Comparison of ENCODE assay signal across 9 cellular contexts in the genomic region with DNA sequence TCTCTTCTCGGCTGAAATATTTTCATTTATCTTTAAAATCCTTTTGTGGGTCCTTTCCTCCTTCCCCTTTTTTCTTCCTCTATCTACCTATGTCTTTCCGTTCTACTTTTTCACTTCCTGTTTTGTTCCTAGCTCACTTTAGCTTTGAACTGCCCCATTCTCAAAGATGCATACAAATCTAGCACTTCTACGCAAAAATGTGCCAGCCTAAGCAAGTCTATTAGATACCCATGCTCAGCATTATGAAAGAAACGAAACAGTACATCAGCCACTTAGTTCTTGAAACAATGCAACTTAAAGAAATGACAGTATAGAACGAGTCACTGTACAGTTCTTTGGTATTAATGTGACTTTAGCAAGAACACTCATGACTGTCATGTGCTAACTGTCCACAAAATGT. TPM values are rescaled to one million over a fixed set of nuclear protein-coding genes. Genes with fewer than 3 reads are reported as not detected.
DNase-seq lines count a peak whose midpoint lies in the region; ATAC-seq, FAIRE-seq and TF ChIP-seq lines count a peak whose summit lies in the region.
"Had no signal": no experiment of that assay in that cellular context is flagged by ENCODE, and none has a peak within 500 bp of the region (broad histone marks: within the 10 kb centered on the region; RNA-seq: fewer than 3 reads in every experiment).

No MANE protein-coding gene starts in this region.

- no peaks in the 10 kb centered on the region for H3K36me3 ChIP-seq in H1 (ENCODE audit: control insufficient read depth in 2 of 4, insufficient read depth in 4 of 4, low read length in 3 of 4)
- H3K36me3 ChIP-seq: MG63 had no signal

- H3K4me3 ChIP-seq in H1 (ENCODE audit: extremely low read depth in 1 of 4, insufficient read depth in 2 of 4, low read depth in 3 of 4, low read length in 4 of 4) = no peak overlapping the region
- H3K4me3 ChIP-seq: MG63 had no signal

- H2BK20ac ChIP-seq in H1 (ENCODE audit: low read length) = no peak overlapping the region

- H3K27me3 ChIP-seq in H1 (replicated peaks in 1 of 4; ENCODE audit: control insufficient read depth in 3 of 4, extremely low read depth in 1 of 4, insufficient read depth in 3 of 4, low read length in 3 of 4) = no peaks in the 10 kb centered on the region; a peak in 1 of 7 replicates
- H3K27me3 ChIP-seq: MG63 had no signal

- TF ChIP-seq POLR2A in H1 (IDR thresholded peaks at IDR 0.05; ENCODE audit: control extremely low read depth in 1 of 2, low read depth in 2 of 2, low read length in 2 of 2) = no peak

- H3K4ac ChIP-seq in H1 (replicated peaks; ENCODE audit: insufficient read length, low read depth, low read length) = no peak overlapping the region

- POLR2A ChIA-PET in H1 (lab: Charles Lee; ENCODE audit: partially characterized antibody) = no interaction called here

- peak; percentile 21 for DNase-seq in GM13977 (ENCODE audit: low spot score)
- DNase-seq in H1 (ENCODE audit: low read depth in 1 of 2, low spot score in 2 of 2) = no peak
- no peak for DNase-seq in NCI-H774 (lab: John Stamatoyannopoulos, UW)
- DNase-seq in NCI-H1092 treated with DMSO at 0.1 percent for 48 hours (lab: John Stamatoyannopoulos, UW) = no peak
- DNase-seq in H4 (ENCODE audit: low spot score) = no peak
- no peak for DNase-seq in GF-D8 (lab: John Stamatoyannopoulos, UW)
- DNase-seq: MG63 had no signal

- no peak overlapping the region for H3K4me2 ChIP-seq in H1 (ENCODE audit: insufficient read depth in 1 of 2, low read depth in 2 of 2, low read length in 2 of 2)

- no peak overlapping the region for H3K27ac ChIP-seq in H1 (ENCODE audit: low read depth, low read length)

- H3K14ac ChIP-seq in H1 (ENCODE audit: insufficient read length) = no peak overlapping the region

- ATAC-seq in GM21526 (IDR thresholded peaks at IDR 0.05; ENCODE audit: low FRiP score, unreplicated experiment) (peak; percentile 64), HG03442 (IDR thresholded peaks at IDR 0.05; ENCODE audit: unreplicated experiment) (peak; percentile 44)

- no peak overlapping the region for H2BK12ac ChIP-seq in H1 (ENCODE audit: low read depth, low read length)

- no peak for TF ChIP-seq EP300 in H1 (IDR thresholded peaks at IDR 0.05; ENCODE audit: borderline replicate concordance in 1 of 2, low read depth in 2 of 2, low read length in 2 of 2)

- WGBS in H1 (ENCODE audit: extremely low coverage in 1 of 2, insufficient coverage in 1 of 2, insufficient read length in 1 of 2, insufficient replicate concordance in 2 of 2, low coverage in 1 of 2, low lambda C conversion rate in 2 of 2, missing lambda C conversion rate in 1 of 2), 2 experiments = 91% methylated on average over 5 of the region's 5 CpGs; no CpG with 5 or more reads in 1 of the 2 experiments

- no peak overlapping the region for H3K56ac ChIP-seq in H1 (replicated peaks; ENCODE audit: insufficient read length, low read depth, low read length)

- in situ Hi-C loops in GM13977 (cut with MboI; ENCODE audit: low pct_unique_long_range_greater_than_20kb, low sequenced_read_pairs, unreplicated experiment) = no loop called here

- H2AK5ac ChIP-seq in H1 (ENCODE audit: low read depth, low read length) = no peak overlapping the region

- CTCF ChIA-PET in H1 (lab: Charles Lee; ENCODE audit: partially characterized antibody) = no interaction called here

- H2BK15ac ChIP-seq in H1 (ENCODE audit: low read length) = no peak overlapping the region

- no peaks in the 10 kb centered on the region for H3K79me2 ChIP-seq in H1 (ENCODE audit: control insufficient read depth in 1 of 2, insufficient read depth in 2 of 2, low read length in 2 of 2)

- no peaks in the 10 kb centered on the region for H3K9me3 ChIP-seq in H1 (ENCODE audit: insufficient read depth in 2 of 2, low read depth in 1 of 2, low read length in 1 of 2)
- H3K9me3 ChIP-seq: MG63 had no signal

- H3K9ac ChIP-seq in H1 (replicated peaks in 1 of 4; ENCODE audit: extremely low read depth in 1 of 4, low read depth in 3 of 4, low read length in 3 of 4) = no peak overlapping the region

- TF ChIP-seq CTCF in GM13977 (IDR thresholded peaks at IDR 0.05; ENCODE audit: extremely low read depth, insufficient read depth, missing control alignments) (no peak), H1 (IDR thresholded peaks at IDR 0.05; ENCODE audit: control extremely low read depth in 1 of 3, insufficient read depth in 1 of 3, low read depth in 1 of 3, low read length in 3 of 3) (no peak)

- H4K91ac ChIP-seq in H1 (replicated peaks; ENCODE audit: insufficient read length, low read length) = no peak overlapping the region

- no peak for TF ChIP-seq RAD21 in H1 (IDR thresholded peaks at IDR 0.05 in 1 of 2, conservative IDR thresholded peaks at IDR 0.05 in 1 of 2; ENCODE audit: low read depth in 2 of 2, low read length in 2 of 2)

- H3K79me1 ChIP-seq in H1 (ENCODE audit: low read depth, low read length) = no peaks in the 10 kb centered on the region

- no peak overlapping the region for H3K23ac ChIP-seq in H1 (ENCODE audit: insufficient read length)

- no peak for FAIRE-seq in H1 (lab: Jason Lieb, UNC)

- 0 out of 2 replicates have a peak overlapping the region, but pooled peaks have one; percentile 31 for H2AFZ ChIP-seq in H1 (ENCODE audit: low read length)

- H4K20me1 ChIP-seq in H1 (replicated peaks in 1 of 2; ENCODE audit: control insufficient read depth in 1 of 2, insufficient read depth in 2 of 2, low read length in 2 of 2) = no peaks in the 10 kb centered on the region

- H4K8ac ChIP-seq in H1 (ENCODE audit: extremely low read depth, insufficient read depth, low read length) = no peak overlapping the region

- H3K18ac ChIP-seq in H1 (ENCODE audit: extremely low read depth, low read length) = no peak overlapping the region

- no peak overlapping the region for H2BK120ac ChIP-seq in H1 (replicated peaks; ENCODE audit: low read depth, low read length)

- no peak overlapping the region for H2BK5ac ChIP-seq in H1 (ENCODE audit: low read depth, low read length)

- H4K5ac ChIP-seq in H1 (ENCODE audit: insufficient read length, low read depth, low read length) = no peak overlapping the region

- H3K4me1 ChIP-seq in H1 (replicated peaks in 1 of 4; ENCODE audit: control insufficient read depth in 3 of 4, insufficient read depth in 4 of 4, low read length in 3 of 4) = no peaks in the 10 kb centered on the region

- H3K23me2 ChIP-seq in H1 (ENCODE audit: low read depth, low read length) = no peaks in the 10 kb centered on the region

TF ChIP-seq in H1, 55 proteins besides CTCF, POLR2A, EP300 and RAD21:
- TF ChIP-seq ASH2L (IDR thresholded peaks at IDR 0.05; ENCODE audit: low read length) (no peak), SP1 (IDR thresholded peaks at IDR 0.05; ENCODE audit: low read depth, low read length) (no peak), SIN3A (conservative IDR thresholded peaks at IDR 0.05 in 1 of 2, IDR thresholded peaks at IDR 0.05 in 1 of 2; ENCODE audit: low read depth in 1 of 2, low read length in 2 of 2) (no peak), ZNF274 (IDR thresholded peaks at IDR 0.05; ENCODE audit: borderline replicate concordance, extremely low read depth, low read length) (no peak), TCF12 (IDR thresholded peaks at IDR 0.05; ENCODE audit: low read depth, low read length) (no peak), YY1 (IDR thresholded peaks at IDR 0.05; ENCODE audit: low read depth, low read length) (no peak), CREB1 (IDR thresholded peaks at IDR 0.05) (no peak), KDM5A (IDR thresholded peaks at IDR 0.05; ENCODE audit: low read length) (no peak), SIRT6 (IDR thresholded peaks at IDR 0.05; ENCODE audit: low read length) (no peak), SRF (IDR thresholded peaks at IDR 0.05; ENCODE audit: low read depth, low read length) (no peak), TEAD4 (IDR thresholded peaks at IDR 0.05; ENCODE audit: low read depth, low read length) (no peak), TAF7 (optimal IDR thresholded peaks at IDR 0.05; ENCODE audit: borderline replicate concordance, low read depth, low read length) (no peak), RBBP5 (IDR thresholded peaks at IDR 0.05; ENCODE audit: borderline replicate concordance, low read depth, low read length) (no peak), NANOG (IDR thresholded peaks at IDR 0.05; ENCODE audit: insufficient read depth, low read depth, low read length, poor library complexity, severe bottlenecking) (no peak), JUN (IDR thresholded peaks at IDR 0.05; ENCODE audit: low read depth, low read length) (no peak), MAFK (IDR thresholded peaks at IDR 0.05; ENCODE audit: low read depth, low read length) (no peak), CHD2 (IDR thresholded peaks at IDR 0.05; ENCODE audit: low read length) (no peak), KDM1A (IDR thresholded peaks at IDR 0.05; ENCODE audit: borderline replicate concordance, low read length) (no peak)
- TF ChIP-seq, protein P1, sequence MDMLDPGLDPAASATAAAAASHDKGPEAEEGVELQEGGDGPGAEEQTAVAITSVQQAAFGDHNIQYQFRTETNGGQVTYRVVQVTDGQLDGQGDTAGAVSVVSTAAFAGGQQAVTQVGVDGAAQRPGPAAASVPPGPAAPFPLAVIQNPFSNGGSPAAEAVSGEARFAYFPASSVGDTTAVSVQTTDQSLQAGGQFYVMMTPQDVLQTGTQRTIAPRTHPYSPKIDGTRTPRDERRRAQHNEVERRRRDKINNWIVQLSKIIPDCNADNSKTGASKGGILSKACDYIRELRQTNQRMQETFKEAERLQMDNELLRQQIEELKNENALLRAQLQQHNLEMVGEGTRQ (IDR thresholded peaks at IDR 0.05; ENCODE audit: low read length) = no peak
- TF ChIP-seq, protein P2, sequence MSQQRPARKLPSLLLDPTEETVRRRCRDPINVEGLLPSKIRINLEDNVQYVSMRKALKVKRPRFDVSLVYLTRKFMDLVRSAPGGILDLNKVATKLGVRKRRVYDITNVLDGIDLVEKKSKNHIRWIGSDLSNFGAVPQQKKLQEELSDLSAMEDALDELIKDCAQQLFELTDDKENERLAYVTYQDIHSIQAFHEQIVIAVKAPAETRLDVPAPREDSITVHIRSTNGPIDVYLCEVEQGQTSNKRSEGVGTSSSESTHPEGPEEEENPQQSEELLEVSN (IDR thresholded peaks at IDR 0.05) = no peak

RNA-seq across cellular contexts. Expression of a gene that starts 47.3 kb away (rescaled TPM):
- 111 and 117 TPM in 2 replicates for total RNA-seq in H1 (2021; fragmentation: NEBNext Ultra II Directional; extraction: Animal tissue kit (Norgen Biotek cat#: 25700))
- polyA plus RNA-seq in H1 (2011; rRNA removed) = 18.8 and 26.6 TPM in 2 replicates
- polyA plus RNA-seq in H1 (2011; cell fraction: cytosol; rRNA removed) = 39.7 TPM
- polyA plus RNA-seq in H1 (2011; cell fraction: nucleus; rRNA removed) = 12.1 TPM
- polyA plus RNA-seq in H1 (2012, experiment 1 of 2) = 22.2 to 46.3 TPM (median 24.0 TPM) in 4 replicates
- 29.0 TPM for polyA plus RNA-seq in H1 (2012, experiment 2 of 2)
- 70.1 TPM for polyA plus RNA-seq in H1 (2013, experiment 1 of 2)
- polyA plus RNA-seq in H1 (2013, experiment 2 of 2) = 60.3 TPM
- polyA minus RNA-seq in H1 (2011; rRNA and poly(A)+ RNA removed) = 11.7 and 13.4 TPM in 2 replicates
- polyA minus RNA-seq in H1 (2011; cell fraction: cytosol; rRNA and poly(A)+ RNA removed) = 38.6 TPM
- 28.2 TPM for polyA minus RNA-seq in H1 (2011; cell fraction: nucleus; rRNA and poly(A)+ RNA removed)
- total RNA-seq in H4 (2014; rRNA removed; shearing (Covaris generic)) = 46.5 and 52.2 TPM in 2 replicates
